Comparison of ENCODE assay signal across 9 cellular contexts in the genomic region with DNA sequence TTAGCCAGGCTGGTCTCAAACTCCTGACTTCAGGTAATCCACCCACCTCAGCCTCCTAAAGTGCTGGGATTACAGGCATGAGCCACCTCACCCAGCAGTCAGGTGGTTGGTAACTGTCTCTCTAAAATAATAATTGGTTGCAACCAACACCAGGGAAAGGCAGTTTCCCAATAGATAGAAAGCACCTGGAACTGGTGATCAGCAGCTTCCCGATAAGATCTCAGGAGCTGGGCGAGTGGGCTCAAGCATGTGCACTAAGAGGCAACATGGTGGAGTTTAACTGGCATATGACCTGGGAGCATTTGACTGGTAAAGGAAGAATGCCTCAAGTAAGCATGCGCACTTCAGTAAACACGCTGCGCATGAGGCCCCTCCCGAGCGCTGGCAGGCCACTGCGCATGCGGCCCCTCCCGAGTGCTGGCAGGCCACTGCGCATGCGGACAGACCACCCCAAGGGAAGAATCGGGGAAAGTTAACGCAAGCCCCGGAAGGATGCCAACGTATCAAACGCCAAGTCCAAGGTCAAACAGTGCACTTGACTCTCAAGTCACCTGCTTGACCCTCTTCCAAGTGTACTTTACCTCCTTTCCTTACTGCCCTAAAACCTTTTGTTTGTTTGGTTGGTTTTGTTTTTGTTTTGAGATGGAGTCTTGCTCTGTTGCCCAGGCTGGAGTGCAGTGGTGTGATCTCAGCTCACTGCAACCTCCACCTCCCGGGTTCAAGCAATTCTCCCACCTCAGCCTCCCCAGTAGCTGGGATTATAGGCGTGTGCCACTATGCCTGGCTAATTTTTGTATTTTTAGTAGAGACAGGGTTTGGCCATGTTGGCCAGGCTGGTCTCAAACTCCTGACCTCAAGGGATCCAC. TPM values are rescaled to one million over a fixed set of nuclear protein-coding genes. Genes with fewer than 3 reads are reported as not detected.
DNase-seq lines count a peak whose midpoint lies in the region; ATAC-seq, FAIRE-seq and TF ChIP-seq lines count a peak whose summit lies in the region.
"Not testable (repeated sequence)": the region's sequence is repeated elsewhere in the genome, so short reads cannot be mapped to it uniquely, and the experiment has no call there.
"Had no signal": no experiment of that assay in that cellular context is flagged by ENCODE, and none has a peak within 500 bp of the region (broad histone marks: within the 10 kb centered on the region; RNA-seq: fewer than 3 reads in every experiment).

No MANE protein-coding gene starts in this region.

- peak overlapping the region; percentile 28 for H3K4me3 Mint-ChIP-seq in activated CD8-positive, alpha-beta memory T cell treated with anti-CD3 and anti-CD28 coated beads, Interleukin-2, amount 10 ng/mL, durations not matched to agents 7 days and 5 days

- CTCF ChIA-PET in activated CD8-positive, alpha-beta memory T cell treated with anti-CD3 and anti-CD28 coated beads, Interleukin-2, amount 10 ng/mL, durations not matched to agents 7 days and 5 days (lab: Charles Lee); GM12878 (lab: Yijun Ruan, JAX): not testable (repeated sequence)

- RAD21 ChIA-PET in GM12878 (lab: Charles Lee; ENCODE audit: unreplicated experiment), result not testable (repeated sequence)

- H3K4me1 ChIP-seq in GM12878 (ENCODE audit: control insufficient read depth, insufficient read depth, low read length); mucosa of descending colon (ENCODE audit: low read depth); thyroid gland: not testable (repeated sequence)
- peaks cover 0 to 10% (median 0%) of the 10 kb centered on the region in 3 donors for H3K4me1 ChIP-seq in gastroesophageal sphincter

- not testable (repeated sequence) for TF ChIP-seq POLR2A in GM12878 (IDR thresholded peaks at IDR 0.05; ENCODE audit: low read depth, low read length); gastroesophageal sphincter (IDR thresholded peaks at IDR 0.05)
- TF ChIP-seq POLR2A in thyroid gland (IDR thresholded peaks at IDR 0.05), result peak in 1 of 2 donors; percentile 6

- not testable (repeated sequence) for H3K27ac ChIP-seq in GM12878 (ENCODE audit: control insufficient read depth, insufficient read depth); gastroesophageal sphincter; thyroid gland

- not testable (repeated sequence) for TF ChIP-seq CTCF in GM12878 (IDR thresholded peaks at IDR 0.05 in 2 of 3, conservative IDR thresholded peaks at IDR 0.05 in 1 of 3; ENCODE audit: control insufficient read depth in 2 of 3, extremely low read depth in 1 of 3, insufficient read depth in 1 of 3, low read depth in 3 of 3, low read length in 3 of 3); gastroesophageal sphincter (IDR thresholded peaks at IDR 0.05); mucosa of descending colon (IDR thresholded peaks at IDR 0.05); thyroid gland (IDR thresholded peaks at IDR 0.05)

- H3K4me3 ChIP-seq in GM12878; mucosa of descending colon; thyroid gland (replicated peaks in 1 of 3): not testable (repeated sequence)
- peak overlapping the region in 1 of 2 donors; percentile 30 for H3K4me3 ChIP-seq in gastroesophageal sphincter

- not testable (repeated sequence) for H3K4me1 Mint-ChIP-seq in activated CD8-positive, alpha-beta memory T cell treated with anti-CD3 and anti-CD28 coated beads, Interleukin-2, amount 10 ng/mL, durations not matched to agents 7 days and 5 days

- not testable (repeated sequence) for H3K36me3 Mint-ChIP-seq in activated CD8-positive, alpha-beta memory T cell treated with anti-CD3 and anti-CD28 coated beads, Interleukin-2, amount 10 ng/mL, durations not matched to agents 7 days and 5 days

- in situ Hi-C loops in GM12878 (cut with MboI), result not testable (repeated sequence)

- not testable (repeated sequence) for H3K9me3 Mint-ChIP-seq in activated CD8-positive, alpha-beta memory T cell treated with anti-CD3 and anti-CD28 coated beads, Interleukin-2, amount 10 ng/mL, durations not matched to agents 7 days and 5 days (ENCODE audit: low read depth)

- H3K36me3 ChIP-seq in GM12878 (ENCODE audit: control insufficient read depth in 2 of 2, insufficient read depth in 2 of 2, low read length in 1 of 2); gastroesophageal sphincter; mucosa of descending colon (ENCODE audit: low read depth); thyroid gland: not testable (repeated sequence)

- SMC1A ChIA-PET in GM12878 (lab: Charles Lee; ENCODE audit: uncharacterized antibody, unreplicated experiment), result not testable (repeated sequence)

- not testable (repeated sequence) for H3K9ac ChIP-seq in GM12878 (ENCODE audit: control insufficient read depth, insufficient read depth, low read length)

- intact Hi-C loops in GM12878 (cut with micrococcal nuclease; ENCODE audit: unreplicated experiment); mucosa of descending colon (cut with DNase I, micrococcal nuclease); thyroid gland (cut with DNase I): not testable (repeated sequence)

- ATAC-seq in activated CD8-positive, alpha-beta memory T cell treated with anti-CD3 and anti-CD28 coated beads, Interleukin-2, amount 10 ng/mL, durations not matched to agents 7 days and 5 days, result peak; percentile 86
- ATAC-seq in GM12878, result peak; percentile 89
- peak; percentile 81 for ATAC-seq in gastroesophageal sphincter
- ATAC-seq in mucosa of descending colon, result peak; percentile 88

- not testable (repeated sequence) for H4K20me1 ChIP-seq in GM12878 (ENCODE audit: control insufficient read depth, insufficient read depth)

- POLR2A ChIA-PET in GM12878 (lab: Charles Lee), result not testable (repeated sequence)

- not testable (repeated sequence) for BruUV-seq in GM12878 (replicated peaks; lab: Mats Ljungman, UMichigan)

- peak overlapping the region; percentile 37 for H3K27ac Mint-ChIP-seq in activated CD8-positive, alpha-beta memory T cell treated with anti-CD3 and anti-CD28 coated beads, Interleukin-2, amount 10 ng/mL, durations not matched to agents 7 days and 5 days

- H3K27me3 Mint-ChIP-seq in activated CD8-positive, alpha-beta memory T cell treated with anti-CD3 and anti-CD28 coated beads, Interleukin-2, amount 10 ng/mL, durations not matched to agents 7 days and 5 days, result not testable (repeated sequence)

- not testable (repeated sequence) for TF ChIP-seq RAD21 in GM12878 (IDR thresholded peaks at IDR 0.05; ENCODE audit: insufficient read depth, low read depth, low read length)

- H3K27me3 ChIP-seq in GM12878 (replicated peaks in 1 of 2; ENCODE audit: control insufficient read depth in 2 of 2, insufficient read depth in 2 of 2, low read length in 1 of 2); gastroesophageal sphincter; thyroid gland: not testable (repeated sequence)

- WGBS in GM12878 (ENCODE audit: insufficient coverage, insufficient replicate concordance, low lambda C conversion rate, missing lambda C conversion rate), result 73% methylated on average over 19 of the region's 19 CpGs
- 44 to 48% methylated on average over 13 of the region's 19 CpGs for WGBS in gastroesophageal sphincter (ENCODE audit: low coverage in 1 of 2), 2 donors
- 49 to 63% methylated on average over 9 to 14 of the region's 19 CpGs for WGBS in thyroid gland, 2 donors

- H2AFZ ChIP-seq in GM12878 (ENCODE audit: control insufficient read depth, low read depth, low read length), result peak overlapping the region; percentile 86

- DNase-seq in GM04503 (ENCODE audit: low read depth) (peak; percentile 7), NCI-H69 (lab: John Stamatoyannopoulos, UW) (peak; percentile 83), GM12878 (ENCODE audit: low read depth, low spot score) (peak; percentile 39), mucosa of descending colon (peak; percentile 75 to 86 (median 77)), thyroid gland (peak; percentile 57 to 62)
- peak; percentile 81 for DNase-seq in activated CD8-positive, alpha-beta memory T cell treated with anti-CD3 and anti-CD28 coated beads, Interleukin-2, amount 10 ng/mL, durations not matched to agents 7 days and 5 days
- peak; percentile 31 to 67 for DNase-seq in stimulated activated CD4-positive, alpha-beta T cell treated with anti-CD3 and anti-CD28 coated beads, Interleukin-1b, Interleukin-23, amount 100 ng/mL, for 4 hours (ENCODE audit: low read depth in 2 of 2)

- not testable (repeated sequence) for H3K4me2 ChIP-seq in GM12878 (ENCODE audit: control insufficient read depth, insufficient read depth)

- not testable (repeated sequence) for H3K9me3 ChIP-seq in GM12878 (replicated peaks; ENCODE audit: control insufficient read depth, insufficient read depth, low read length); gastroesophageal sphincter; mucosa of descending colon; thyroid gland

- TF ChIP-seq EP300 in GM12878 (IDR thresholded peaks at IDR 0.05; ENCODE audit: borderline replicate concordance in 1 of 2, control insufficient read depth in 1 of 2, low read depth in 2 of 2, low read length in 2 of 2); gastroesophageal sphincter (IDR thresholded peaks at IDR 0.05): not testable (repeated sequence)

- FAIRE-seq in GM12878 (lab: Jason Lieb, UNC), result not testable (repeated sequence)

- not testable (repeated sequence) for H3K79me2 ChIP-seq in GM12878 (ENCODE audit: control insufficient read depth, insufficient read depth, low read length)

RNA-seq across cellular contexts. Expression of a gene that starts 34.2 kb away (rescaled TPM):
- not detected for total RNA-seq in activated CD8-positive, alpha-beta memory T cell treated with anti-CD3 and anti-CD28 coated beads, Interleukin-2, amount 10 ng/mL, durations not matched to agents 7 days and 5 days
- total RNA-seq in GM12878 (2013; cell fraction: nucleolus; rRNA removed), result 0.88 and 1.3 TPM in 2 replicates
- 0.05 TPM in 1 of 2 replicates, not detected in the other for total RNA-seq in GM12878 (2014; rRNA removed)
- not detected in 2 replicates for total RNA-seq in GM12878 (2014; rRNA removed; fragmentation: Illumina TruSeq; extraction: Trizol)
- total RNA-seq in GM12878 (2021), result not detected in 2 replicates
- polyA plus RNA-seq in GM12878 (2011; ENCODE audit: low read depth), result not detected
- polyA plus RNA-seq in GM12878 (2011; rRNA removed), result not detected in 2 replicates
- not detected in 2 replicates for polyA plus RNA-seq in GM12878 (2011; cell fraction: cytosol; rRNA removed)
- polyA plus RNA-seq in GM12878 (2011; cell fraction: nucleus; rRNA removed), result not detected in 2 replicates
- polyA plus RNA-seq in GM12878 (2012), result 0.11 and 0.13 TPM in 2 replicates
- polyA plus RNA-seq in GM12878 (2014; fragmentation: Illumina TruSeq; extraction: Trizol), result 0.03 TPM in 1 of 2 replicates, not detected in the other
- not detected for polyA plus RNA-seq in GM12878 (2014; fragmentation: Nextera tagmentation; extraction: Ambion mirVana)
- 0.05 TPM in 1 of 2 replicates, not detected in the other for polyA plus RNA-seq in GM12878 (2014; rRNA removed)
- polyA plus RNA-seq in GM12878 (2016; fragmentation: Nextera tagmentation; extraction: Ambion mirVana), result not detected
- polyA minus RNA-seq in GM12878 (2011; rRNA and poly(A)+ RNA removed), result not detected in 2 replicates
- polyA minus RNA-seq in GM12878 (2011; cell fraction: cytosol; rRNA and poly(A)+ RNA removed), result not detected in 2 replicates
- polyA minus RNA-seq in GM12878 (2011; cell fraction: nucleus; rRNA and poly(A)+ RNA removed), result not detected in 2 replicates
- total RNA-seq in gastroesophageal sphincter, result 1 to 10 TPM in 1 of 4 donors, under 1 TPM in 3; 0.31 to 2.7 (median 0.81) TPM
- total RNA-seq in mucosa of descending colon, result under 1 TPM in 2 of 3 donors, not detected in 1; 0.12 to 0.47 TPM
- total RNA-seq in thyroid gland, result 1 to 10 TPM; 1.2 to 4.6 (median 1.9) TPM
- total RNA-seq: MCF 10A had no signal

Comparison
In these comparisons a context has a peak if more than half of its experiments do, and no peak if none do; other contexts are left out.
1. DNase-seq: peak in every context shown above with its lines; median percentile 83 in NCI-H69; 81 in activated CD8-positive, alpha-beta memory T cell treated with anti-CD3 and anti-CD28 coated beads, Interleukin-2, amount 10 ng/mL, durations not matched to agents 7 days and 5 days; 77 in mucosa of descending colon; 60 in thyroid gland; 49 in stimulated activated CD4-positive, alpha-beta T cell treated with anti-CD3 and anti-CD28 coated beads, Interleukin-1b, Interleukin-23, amount 100 ng/mL, for 4 hours; 39 in GM12878; 7 in GM04503.